1 cellular context compared by ENCODE assay signal in the genomic region with DNA sequence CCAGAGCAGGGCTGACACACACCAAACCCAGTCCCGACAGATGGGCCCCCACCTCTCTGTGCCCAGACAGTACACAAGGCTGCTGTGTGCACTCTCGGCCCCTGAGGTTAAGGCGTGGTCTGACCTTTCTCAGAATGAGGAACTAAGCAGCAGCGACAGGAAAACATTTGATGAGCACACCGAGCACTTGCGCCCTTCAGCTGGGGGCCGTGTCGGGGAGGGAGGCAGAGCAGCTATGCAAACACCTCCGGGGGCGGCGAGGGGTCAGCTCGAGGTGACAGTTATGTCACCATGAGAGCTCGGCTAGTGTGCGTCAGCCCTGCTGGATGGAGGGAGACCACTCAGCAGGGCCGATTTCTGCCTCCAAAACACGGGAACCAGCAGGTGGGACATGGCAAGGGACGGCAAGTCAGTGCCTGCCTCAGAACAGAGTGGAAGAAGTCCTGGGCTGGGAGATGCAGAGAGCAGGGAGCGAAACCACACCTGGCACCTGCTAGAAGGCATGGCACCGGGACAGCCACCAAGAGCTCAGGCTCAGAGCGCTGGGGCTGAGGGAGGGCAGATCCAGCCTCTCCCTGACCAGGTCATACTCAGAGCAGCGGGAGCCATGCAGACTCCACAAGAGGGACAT.
TF ChIP-seq lines count a peak whose summit lies in the region.

No MANE protein-coding gene starts in this region.

TF ChIP-seq in K562, 482 proteins besides CTCF, POLR2A, EP300 and RAD21 (continued from another document and continues in another):
- TF ChIP-seq, protein P1, sequence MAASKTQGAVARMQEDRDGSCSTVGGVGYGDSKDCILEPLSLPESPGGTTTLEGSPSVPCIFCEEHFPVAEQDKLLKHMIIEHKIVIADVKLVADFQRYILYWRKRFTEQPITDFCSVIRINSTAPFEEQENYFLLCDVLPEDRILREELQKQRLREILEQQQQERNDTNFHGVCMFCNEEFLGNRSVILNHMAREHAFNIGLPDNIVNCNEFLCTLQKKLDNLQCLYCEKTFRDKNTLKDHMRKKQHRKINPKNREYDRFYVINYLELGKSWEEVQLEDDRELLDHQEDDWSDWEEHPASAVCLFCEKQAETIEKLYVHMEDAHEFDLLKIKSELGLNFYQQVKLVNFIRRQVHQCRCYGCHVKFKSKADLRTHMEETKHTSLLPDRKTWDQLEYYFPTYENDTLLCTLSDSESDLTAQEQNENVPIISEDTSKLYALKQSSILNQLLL (CRISPR knock-in tag; IDR thresholded peaks at IDR 0.05; ENCODE audit: borderline replicate concordance) = no peak
- TF ChIP-seq CREM (IDR thresholded peaks at IDR 0.05; ENCODE audit: low read depth) = 0 out of 2 replicates have a peak, but pooled peaks have one; percentile 13
- peak; percentile 37; the same call in 1 of the 2 replicates for TF ChIP-seq TEAD4 (IDR thresholded peaks at IDR 0.05; ENCODE audit: low read length)
- TF ChIP-seq TEAD4 (CRISPR knock-in tag; IDR thresholded peaks at IDR 0.05; ENCODE audit: borderline replicate concordance) = no peak
- 0 out of 2 replicates have a peak, but pooled peaks have one; percentile 31 for TF ChIP-seq CXXC5 (CRISPR knock-in tag; IDR thresholded peaks at IDR 0.05)
- TF ChIP-seq ZEB2 (IDR thresholded peaks at IDR 0.05) = no peak
- TF ChIP-seq HDAC3 (IDR thresholded peaks at IDR 0.05; ENCODE audit: borderline replicate concordance, partially characterized antibody) = peak; percentile 50
- no peak for TF ChIP-seq SOX6 (IDR thresholded peaks at IDR 0.05)
- TF ChIP-seq NCOR1 (IDR thresholded peaks at IDR 0.05) = peak; percentile 56
- peak in 1 of 2 experiments; percentile 88; a peak in 3 of 4 replicates for TF ChIP-seq MAZ (CRISPR knock-in tag; conservative IDR thresholded peaks at IDR 0.05 in 1 of 2, IDR thresholded peaks at IDR 0.05 in 1 of 2)
- TF ChIP-seq YY1 (IDR thresholded peaks at IDR 0.05; ENCODE audit: borderline replicate concordance in 1 of 3, control insufficient read depth in 1 of 3, extremely low read depth in 1 of 3, insufficient read depth in 3 of 3, insufficient read length in 1 of 3, insufficient replicate concordance in 2 of 3, low read depth in 1 of 3, low read length in 2 of 3) = no peak
- TF ChIP-seq MYBL2 (IDR thresholded peaks at IDR 0.05; ENCODE audit: low read depth) = no peak
- no peak for TF ChIP-seq MYBL2 (CRISPR knock-in tag; IDR thresholded peaks at IDR 0.05; ENCODE audit: borderline replicate concordance)
- TF ChIP-seq ZBED1 (IDR thresholded peaks at IDR 0.05) = 0 out of 2 replicates have a peak, but pooled peaks have one; percentile 38
- TF ChIP-seq, protein P2, sequence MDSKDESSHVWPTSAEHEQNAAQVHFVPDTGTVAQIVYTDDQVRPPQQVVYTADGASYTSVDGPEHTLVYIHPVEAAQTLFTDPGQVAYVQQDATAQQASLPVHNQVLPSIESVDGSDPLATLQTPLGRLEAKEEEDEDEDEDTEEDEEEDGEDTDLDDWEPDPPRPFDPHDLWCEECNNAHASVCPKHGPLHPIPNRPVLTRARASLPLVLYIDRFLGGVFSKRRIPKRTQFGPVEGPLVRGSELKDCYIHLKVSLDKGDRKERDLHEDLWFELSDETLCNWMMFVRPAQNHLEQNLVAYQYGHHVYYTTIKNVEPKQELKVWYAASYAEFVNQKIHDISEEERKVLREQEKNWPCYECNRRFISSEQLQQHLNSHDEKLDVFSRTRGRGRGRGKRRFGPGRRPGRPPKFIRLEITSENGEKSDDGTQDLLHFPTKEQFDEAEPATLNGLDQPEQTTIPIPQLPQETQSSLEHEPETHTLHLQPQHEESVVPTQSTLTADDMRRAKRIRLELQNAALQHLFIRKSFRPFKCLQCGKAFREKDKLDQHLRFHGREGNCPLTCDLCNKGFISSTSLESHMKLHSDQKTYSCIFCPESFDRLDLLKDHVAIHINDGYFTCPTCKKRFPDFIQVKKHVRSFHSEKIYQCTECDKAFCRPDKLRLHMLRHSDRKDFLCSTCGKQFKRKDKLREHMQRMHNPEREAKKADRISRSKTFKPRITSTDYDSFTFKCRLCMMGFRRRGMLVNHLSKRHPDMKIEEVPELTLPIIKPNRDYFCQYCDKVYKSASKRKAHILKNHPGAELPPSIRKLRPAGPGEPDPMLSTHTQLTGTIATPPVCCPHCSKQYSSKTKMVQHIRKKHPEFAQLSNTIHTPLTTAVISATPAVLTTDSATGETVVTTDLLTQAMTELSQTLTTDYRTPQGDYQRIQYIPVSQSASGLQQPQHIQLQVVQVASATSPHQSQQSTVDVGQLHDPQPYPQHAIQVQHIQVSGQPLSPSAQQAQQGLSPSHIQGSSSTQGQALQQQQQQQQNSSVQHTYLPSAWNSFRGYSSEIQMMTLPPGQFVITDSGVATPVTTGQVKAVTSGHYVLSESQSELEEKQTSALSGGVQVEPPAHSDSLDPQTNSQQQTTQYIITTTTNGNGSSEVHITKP (IDR thresholded peaks at IDR 0.05; ENCODE audit: partially characterized antibody) = no peak
- peak; percentile 79 for TF ChIP-seq SMAD4 (CRISPR knock-in tag; conservative IDR thresholded peaks at IDR 0.05)
- TF ChIP-seq RBM25 (IDR thresholded peaks at IDR 0.05; ENCODE audit: low read depth, low read length, severe bottlenecking) = no peak
- TF ChIP-seq HSF4 (CRISPR knock-in tag; IDR thresholded peaks at IDR 0.05; ENCODE audit: borderline replicate concordance) = no peak
- TF ChIP-seq ARID1B (IDR thresholded peaks at IDR 0.05) = peak; percentile 32; the same call in 1 of the 2 replicates
- TF ChIP-seq ATF7 (IDR thresholded peaks at IDR 0.05) = 0 out of 2 replicates have a peak, but pooled peaks have one; percentile 21
- no peak for TF ChIP-seq ZKSCAN1 (IDR thresholded peaks at IDR 0.05; ENCODE audit: low read depth, low read length)
- TF ChIP-seq ZNF778 (CRISPR knock-in tag; IDR thresholded peaks at IDR 0.05) = no peak
- TF ChIP-seq ETV5 (CRISPR knock-in tag; IDR thresholded peaks at IDR 0.05; ENCODE audit: low read depth) = no peak
- no peak for TF ChIP-seq FUS (optimal IDR thresholded peaks at IDR 0.05; ENCODE audit: low read depth, low read length)
- TF ChIP-seq, protein P3, sequence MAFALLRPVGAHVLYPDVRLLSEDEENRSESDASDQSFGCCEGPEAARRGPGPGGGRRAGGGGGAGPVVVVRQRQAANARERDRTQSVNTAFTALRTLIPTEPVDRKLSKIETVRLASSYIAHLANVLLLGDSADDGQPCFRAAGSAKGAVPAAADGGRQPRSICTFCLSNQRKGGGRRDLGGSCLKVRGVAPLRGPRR (CRISPR knock-in tag; IDR thresholded peaks at IDR 0.05) = no peak
- no peak for TF ChIP-seq MCM7 (IDR thresholded peaks at IDR 0.05)
- no peak for TF ChIP-seq MCM2 (IDR thresholded peaks at IDR 0.05; ENCODE audit: low read depth)
- no peak for TF ChIP-seq RBM15 (IDR thresholded peaks at IDR 0.05; ENCODE audit: insufficient read depth, low read length)
- no peak for TF ChIP-seq MAFK (IDR thresholded peaks at IDR 0.05; ENCODE audit: low read length)
- TF ChIP-seq HDAC6 (IDR thresholded peaks at IDR 0.05; ENCODE audit: low read depth, low read length) = no peak
- no peak for TF ChIP-seq NR2C2 (CRISPR knock-in tag; IDR thresholded peaks at IDR 0.05)
- TF ChIP-seq NR2C2 (tag; IDR thresholded peaks at IDR 0.05) = peak; percentile 81
- TF ChIP-seq, protein P4, sequence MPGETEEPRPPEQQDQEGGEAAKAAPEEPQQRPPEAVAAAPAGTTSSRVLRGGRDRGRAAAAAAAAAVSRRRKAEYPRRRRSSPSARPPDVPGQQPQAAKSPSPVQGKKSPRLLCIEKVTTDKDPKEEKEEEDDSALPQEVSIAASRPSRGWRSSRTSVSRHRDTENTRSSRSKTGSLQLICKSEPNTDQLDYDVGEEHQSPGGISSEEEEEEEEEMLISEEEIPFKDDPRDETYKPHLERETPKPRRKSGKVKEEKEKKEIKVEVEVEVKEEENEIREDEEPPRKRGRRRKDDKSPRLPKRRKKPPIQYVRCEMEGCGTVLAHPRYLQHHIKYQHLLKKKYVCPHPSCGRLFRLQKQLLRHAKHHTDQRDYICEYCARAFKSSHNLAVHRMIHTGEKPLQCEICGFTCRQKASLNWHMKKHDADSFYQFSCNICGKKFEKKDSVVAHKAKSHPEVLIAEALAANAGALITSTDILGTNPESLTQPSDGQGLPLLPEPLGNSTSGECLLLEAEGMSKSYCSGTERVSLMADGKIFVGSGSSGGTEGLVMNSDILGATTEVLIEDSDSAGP (CRISPR knock-in tag; IDR thresholded peaks at IDR 0.05) = no peak
- no peak for TF ChIP-seq ZNF217 (CRISPR knock-in tag; IDR thresholded peaks at IDR 0.05)
- TF ChIP-seq, protein P5, sequence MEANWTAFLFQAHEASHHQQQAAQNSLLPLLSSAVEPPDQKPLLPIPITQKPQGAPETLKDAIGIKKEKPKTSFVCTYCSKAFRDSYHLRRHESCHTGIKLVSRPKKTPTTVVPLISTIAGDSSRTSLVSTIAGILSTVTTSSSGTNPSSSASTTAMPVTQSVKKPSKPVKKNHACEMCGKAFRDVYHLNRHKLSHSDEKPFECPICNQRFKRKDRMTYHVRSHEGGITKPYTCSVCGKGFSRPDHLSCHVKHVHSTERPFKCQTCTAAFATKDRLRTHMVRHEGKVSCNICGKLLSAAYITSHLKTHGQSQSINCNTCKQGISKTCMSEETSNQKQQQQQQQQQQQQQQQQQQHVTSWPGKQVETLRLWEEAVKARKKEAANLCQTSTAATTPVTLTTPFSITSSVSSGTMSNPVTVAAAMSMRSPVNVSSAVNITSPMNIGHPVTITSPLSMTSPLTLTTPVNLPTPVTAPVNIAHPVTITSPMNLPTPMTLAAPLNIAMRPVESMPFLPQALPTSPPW (CRISPR knock-in tag; IDR thresholded peaks at IDR 0.05) = peak; percentile 71
- no peak for TF ChIP-seq CAMTA2 (CRISPR knock-in tag; conservative IDR thresholded peaks at IDR 0.05)
- TF ChIP-seq TRIM24 (IDR thresholded peaks at IDR 0.05) = no peak
- TF ChIP-seq, protein P6, sequence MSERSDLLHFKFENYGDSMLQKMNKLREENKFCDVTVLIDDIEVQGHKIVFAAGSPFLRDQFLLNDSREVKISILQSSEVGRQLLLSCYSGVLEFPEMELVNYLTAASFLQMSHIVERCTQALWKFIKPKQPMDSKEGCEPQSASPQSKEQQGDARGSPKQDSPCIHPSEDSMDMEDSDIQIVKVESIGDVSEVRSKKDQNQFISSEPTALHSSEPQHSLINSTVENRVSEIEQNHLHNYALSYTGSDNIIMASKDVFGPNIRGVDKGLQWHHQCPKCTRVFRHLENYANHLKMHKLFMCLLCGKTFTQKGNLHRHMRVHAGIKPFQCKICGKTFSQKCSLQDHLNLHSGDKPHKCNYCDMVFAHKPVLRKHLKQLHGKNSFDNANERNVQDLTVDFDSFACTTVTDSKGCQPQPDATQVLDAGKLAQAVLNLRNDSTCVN (CRISPR knock-in tag; IDR thresholded peaks at IDR 0.05) = no peak
- no peak for TF ChIP-seq SMAD1 (IDR thresholded peaks at IDR 0.05; ENCODE audit: low read depth, low read length, partially characterized antibody)
- TF ChIP-seq, protein P7, sequence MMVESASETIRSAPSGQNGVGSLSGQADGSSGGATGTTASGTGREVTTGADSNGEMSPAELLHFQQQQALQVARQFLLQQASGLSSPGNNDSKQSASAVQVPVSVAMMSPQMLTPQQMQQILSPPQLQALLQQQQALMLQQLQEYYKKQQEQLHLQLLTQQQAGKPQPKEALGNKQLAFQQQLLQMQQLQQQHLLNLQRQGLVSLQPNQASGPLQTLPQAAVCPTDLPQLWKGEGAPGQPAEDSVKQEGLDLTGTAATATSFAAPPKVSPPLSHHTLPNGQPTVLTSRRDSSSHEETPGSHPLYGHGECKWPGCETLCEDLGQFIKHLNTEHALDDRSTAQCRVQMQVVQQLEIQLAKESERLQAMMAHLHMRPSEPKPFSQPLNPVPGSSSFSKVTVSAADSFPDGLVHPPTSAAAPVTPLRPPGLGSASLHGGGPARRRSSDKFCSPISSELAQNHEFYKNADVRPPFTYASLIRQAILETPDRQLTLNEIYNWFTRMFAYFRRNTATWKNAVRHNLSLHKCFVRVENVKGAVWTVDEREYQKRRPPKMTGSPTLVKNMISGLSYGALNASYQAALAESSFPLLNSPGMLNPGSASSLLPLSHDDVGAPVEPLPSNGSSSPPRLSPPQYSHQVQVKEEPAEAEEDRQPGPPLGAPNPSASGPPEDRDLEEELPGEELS (CRISPR knock-in tag; IDR thresholded peaks at IDR 0.05; ENCODE audit: borderline replicate concordance) = 0 out of 2 replicates have a peak, but pooled peaks have one; percentile 30
- TF ChIP-seq ZNF717 (CRISPR knock-in tag; IDR thresholded peaks at IDR 0.05) = no peak
- TF ChIP-seq CBX2 (IDR thresholded peaks at IDR 0.05; ENCODE audit: insufficient read depth, low read length, poor library complexity, severe bottlenecking) = no peak
- TF ChIP-seq CBFA2T3 (IDR thresholded peaks at IDR 0.05) = peak; percentile 64
- no peak for TF ChIP-seq TOE1 (IDR thresholded peaks at IDR 0.05; ENCODE audit: borderline replicate concordance)
- no peak for TF ChIP-seq TOE1 (CRISPR knock-in tag; IDR thresholded peaks at IDR 0.05; ENCODE audit: borderline replicate concordance, low read depth)
- TF ChIP-seq FOXA3 (CRISPR knock-in tag; conservative IDR thresholded peaks at IDR 0.05 in 1 of 2, IDR thresholded peaks at IDR 0.05 in 1 of 2) = peak; percentile 44 to 89
- TF ChIP-seq, protein P8, sequence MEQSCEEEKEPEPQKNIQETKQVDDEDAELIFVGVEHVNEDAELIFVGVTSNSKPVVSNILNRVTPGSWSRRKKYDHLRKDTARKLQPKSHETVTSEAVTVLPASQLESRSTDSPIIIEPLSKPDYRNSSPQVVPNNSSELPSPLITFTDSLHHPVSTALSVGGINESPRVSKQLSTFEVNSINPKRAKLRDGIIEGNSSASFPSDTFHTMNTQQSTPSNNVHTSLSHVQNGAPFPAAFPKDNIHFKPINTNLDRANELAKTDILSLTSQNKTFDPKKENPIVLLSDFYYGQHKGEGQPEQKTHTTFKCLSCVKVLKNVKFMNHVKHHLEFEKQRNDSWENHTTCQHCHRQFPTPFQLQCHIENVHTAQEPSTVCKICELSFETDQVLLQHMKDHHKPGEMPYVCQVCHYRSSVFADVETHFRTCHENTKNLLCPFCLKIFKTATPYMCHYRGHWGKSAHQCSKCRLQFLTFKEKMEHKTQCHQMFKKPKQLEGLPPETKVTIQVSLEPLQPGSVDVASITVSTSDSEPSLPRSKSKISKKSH (CRISPR knock-in tag; IDR thresholded peaks at IDR 0.05) = no peak
- TF ChIP-seq GTF2E2 (tag; IDR thresholded peaks at IDR 0.05) = no peak
- TF ChIP-seq, protein P9, sequence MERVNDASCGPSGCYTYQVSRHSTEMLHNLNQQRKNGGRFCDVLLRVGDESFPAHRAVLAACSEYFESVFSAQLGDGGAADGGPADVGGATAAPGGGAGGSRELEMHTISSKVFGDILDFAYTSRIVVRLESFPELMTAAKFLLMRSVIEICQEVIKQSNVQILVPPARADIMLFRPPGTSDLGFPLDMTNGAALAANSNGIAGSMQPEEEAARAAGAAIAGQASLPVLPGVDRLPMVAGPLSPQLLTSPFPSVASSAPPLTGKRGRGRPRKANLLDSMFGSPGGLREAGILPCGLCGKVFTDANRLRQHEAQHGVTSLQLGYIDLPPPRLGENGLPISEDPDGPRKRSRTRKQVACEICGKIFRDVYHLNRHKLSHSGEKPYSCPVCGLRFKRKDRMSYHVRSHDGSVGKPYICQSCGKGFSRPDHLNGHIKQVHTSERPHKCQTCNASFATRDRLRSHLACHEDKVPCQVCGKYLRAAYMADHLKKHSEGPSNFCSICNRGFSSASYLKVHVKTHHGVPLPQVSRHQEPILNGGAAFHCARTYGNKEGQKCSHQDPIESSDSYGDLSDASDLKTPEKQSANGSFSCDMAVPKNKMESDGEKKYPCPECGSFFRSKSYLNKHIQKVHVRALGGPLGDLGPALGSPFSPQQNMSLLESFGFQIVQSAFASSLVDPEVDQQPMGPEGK (CRISPR knock-in tag; IDR thresholded peaks at IDR 0.05; ENCODE audit: borderline replicate concordance) = no peak
- no peak for TF ChIP-seq ESRRA (IDR thresholded peaks at IDR 0.05; ENCODE audit: borderline replicate concordance, low read depth)
- TF ChIP-seq CTBP1 (IDR thresholded peaks at IDR 0.05; ENCODE audit: borderline replicate concordance) = peak; percentile 83
